Comparison of ENCODE assay signal across 7 cellular contexts in the genomic region with DNA sequence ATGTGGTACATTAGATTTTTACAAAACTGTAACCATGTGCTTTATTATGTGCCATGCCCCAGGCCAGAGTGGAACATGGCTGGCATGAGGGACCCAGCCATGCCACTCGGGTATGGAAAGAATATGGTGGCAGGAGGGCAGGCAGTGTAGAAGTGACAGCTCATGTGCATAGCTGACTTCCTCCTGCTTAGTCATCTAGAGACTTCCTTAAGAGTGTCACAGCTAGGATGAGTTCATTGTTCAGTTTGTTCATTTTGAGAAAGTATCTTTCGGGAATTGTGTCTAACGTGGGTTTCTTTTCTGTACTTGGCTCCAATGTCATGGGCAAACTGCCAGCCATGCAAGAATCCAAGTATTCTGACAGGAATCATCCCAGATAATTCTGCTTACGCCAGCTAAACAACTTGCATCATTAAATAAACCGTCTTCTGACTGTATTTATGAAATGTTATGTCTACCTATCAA.
DNase-seq lines count a peak whose midpoint lies in the region; ATAC-seq, FAIRE-seq and TF ChIP-seq lines count a peak whose summit lies in the region.

No MANE protein-coding gene starts in this region.

- H3K36me3 ChIP-seq in GM12878 (ENCODE audit: control insufficient read depth in 2 of 2, insufficient read depth in 2 of 2, low read length in 1 of 2): no peaks in the 10 kb centered on the region

- TF ChIP-seq EP300 in GM12878 (IDR thresholded peaks at IDR 0.05; ENCODE audit: borderline replicate concordance in 1 of 2, control insufficient read depth in 1 of 2, low read depth in 2 of 2, low read length in 2 of 2): no peak

- POLR2A ChIA-PET in GM12878 (lab: Charles Lee): no interaction called here

- no peak for TF ChIP-seq RAD21 in GM12878 (IDR thresholded peaks at IDR 0.05; ENCODE audit: insufficient read depth, low read depth, low read length)

- no peaks in the 10 kb centered on the region for H3K4me1 ChIP-seq in GM12878 (ENCODE audit: control insufficient read depth, insufficient read depth, low read length)

- DNase-seq in KBM-7: peak; percentile 16
- DNase-seq in GM12878 (ENCODE audit: low read depth, low spot score): no peak
- DNase-seq in mucosa of gallbladder (ENCODE audit: low spot score): peak; percentile 71
- no peak for DNase-seq in germinal center (ENCODE audit: low spot score)

- ATAC-seq in GM21390 (IDR thresholded peaks at IDR 0.05; ENCODE audit: unreplicated experiment): peak; percentile 67
- ATAC-seq in GM12878: peak; percentile 63
- no peak for ATAC-seq in HG02798 (IDR thresholded peaks at IDR 0.05; ENCODE audit: poor library complexity, unreplicated experiment)
- no peak for ATAC-seq in HG03097 (IDR thresholded peaks at IDR 0.05; ENCODE audit: low FRiP score, unreplicated experiment)

- H3K4me3 ChIP-seq in GM12878: no peak overlapping the region

- H3K27ac ChIP-seq in GM12878 (ENCODE audit: control insufficient read depth, insufficient read depth): no peak overlapping the region

- SMC1A ChIA-PET in GM12878 (lab: Charles Lee; ENCODE audit: uncharacterized antibody, unreplicated experiment): no interaction called here

- no peak overlapping the region for H2AFZ ChIP-seq in GM12878 (ENCODE audit: control insufficient read depth, low read depth, low read length)

- in situ Hi-C loops in KBM-7 (cut with MboI; ENCODE audit: low pct_unique_long_range_greater_than_20kb, low sequenced_read_pairs): no loop called here
- in situ Hi-C loops in GM12878 (cut with MboI): no loop called here

- no peak overlapping the region for H3K4me2 ChIP-seq in GM12878 (ENCODE audit: control insufficient read depth, insufficient read depth)

- no peaks in the 10 kb centered on the region for H3K9me3 ChIP-seq in GM12878 (replicated peaks; ENCODE audit: control insufficient read depth, insufficient read depth, low read length)

- RAD21 ChIA-PET in GM12878 (lab: Charles Lee; ENCODE audit: unreplicated experiment): no interaction called here

- 31% methylated on average over 5 of the region's 5 CpGs for WGBS in GM12878 (ENCODE audit: insufficient coverage, insufficient replicate concordance, low lambda C conversion rate, missing lambda C conversion rate)

- H3K27me3 ChIP-seq in GM12878 (replicated peaks in 1 of 2; ENCODE audit: control insufficient read depth in 2 of 2, insufficient read depth in 2 of 2, low read length in 1 of 2): no peaks in the 10 kb centered on the region; a peak in 2 of 4 replicates

- no peak for TF ChIP-seq CTCF in GM12878 (IDR thresholded peaks at IDR 0.05 in 2 of 3, conservative IDR thresholded peaks at IDR 0.05 in 1 of 3; ENCODE audit: control insufficient read depth in 2 of 3, extremely low read depth in 1 of 3, insufficient read depth in 1 of 3, low read depth in 3 of 3, low read length in 3 of 3)

- CTCF ChIA-PET in GM12878 (lab: Yijun Ruan, JAX): interaction anchor here (1.2 kb wide), 1 partner anchor 9 kb away, joined by 4 read pairs; no protein-coding TSS in a partner anchor

- H4K20me1 ChIP-seq in GM12878 (ENCODE audit: control insufficient read depth, insufficient read depth): no peaks in the 10 kb centered on the region

- no TSS peak for BruUV-seq in GM12878 (replicated peaks; lab: Mats Ljungman, UMichigan)

- no peak for FAIRE-seq in GM12878 (lab: Jason Lieb, UNC)

- intact Hi-C loops in GM12878 (cut with micrococcal nuclease; ENCODE audit: unreplicated experiment): no loop called here

- TF ChIP-seq POLR2A in GM12878 (IDR thresholded peaks at IDR 0.05; ENCODE audit: low read depth, low read length): no peak

- H3K9ac ChIP-seq in GM12878 (ENCODE audit: control insufficient read depth, insufficient read depth, low read length): no peak overlapping the region

- no peaks in the 10 kb centered on the region for H3K79me2 ChIP-seq in GM12878 (ENCODE audit: control insufficient read depth, insufficient read depth, low read length)

TF ChIP-seq in GM12878, 131 proteins besides CTCF, POLR2A, EP300 and RAD21:
- peak; percentile 22; the same call in 1 of the 2 replicates for TF ChIP-seq SPI1 (IDR thresholded peaks at IDR 0.05; ENCODE audit: borderline replicate concordance, insufficient read depth, low read depth, low read length)
- no peak for TF ChIP-seq KAT2A (conservative IDR thresholded peaks at IDR 0.05; ENCODE audit: control insufficient read depth, low read depth, low read length)
- TF ChIP-seq E2F8 (IDR thresholded peaks at IDR 0.05; ENCODE audit: low read depth, partially characterized antibody): no peak
- TF ChIP-seq IKZF1 (conservative IDR thresholded peaks at IDR 0.05): 0 out of 2 replicates have a peak, but pooled peaks have one; percentile 15
- peak; percentile 36 for TF ChIP-seq JUNB (IDR thresholded peaks at IDR 0.05)

Comparison
In these comparisons a context has a peak if more than half of its experiments do, and no peak if none do; other contexts are left out.
1. ATAC-seq: peak in GM21390 (single experiment) and GM12878 (single experiment); none in HG02798 (single experiment) and HG03097 (single experiment).
2. DNase-seq: peak in KBM-7 (single experiment) and mucosa of gallbladder (single experiment); none in GM12878 (single experiment) and germinal center (single experiment).